In genomic region chr19:35741216-35741541, GRCh38 we compare ENCODE assay signal across 8 cellular contexts. TPM values are rescaled to one million over a fixed set of nuclear protein-coding genes. Genes with fewer than 3 reads are reported as not detected.
DNase-seq lines count a peak whose midpoint lies in the region; ATAC-seq, FAIRE-seq and TF ChIP-seq lines count a peak whose summit lies in the region.

No MANE protein-coding gene starts in this region.

- CTCF ChIA-PET in A549 (lab: Yijun Ruan, JAX): interaction anchor here (0.9 to 2.1 kb wide), 11 partner anchors 11 to 193 kb away, joined by 3 to 12 read pairs (median 5); no protein-coding TSS in a partner anchor
- CTCF ChIA-PET in MCF 10A (lab: Yijun Ruan, JAX): no interaction called here

- H3K4me3 ChIP-seq in A549 (peak overlapping the region; percentile 47), mucosa of stomach (ENCODE audit: low read length) (peak overlapping the region; percentile 69)

- FAIRE-seq in A549 (lab: Jason Lieb, UNC): no peak

- H3K36me3 Mint-ChIP-seq in HFFc6 (ENCODE audit: low read depth) (peaks cover 13% of the 10 kb centered on the region), MCF 10A (ENCODE audit: insufficient read depth, unreplicated experiment) (peaks cover 39% of the 10 kb centered on the region)

- peaks cover 22% of the 10 kb centered on the region for H3K4me1 ChIP-seq in A549
- peaks cover 23% of the 10 kb centered on the region for H3K4me1 ChIP-seq in mucosa of stomach (ENCODE audit: control insufficient read depth, insufficient read depth, low read length)

- TF ChIP-seq RAD21 in A549 (conservative IDR thresholded peaks at IDR 0.05 in 1 of 2, IDR thresholded peaks at IDR 0.05 in 1 of 2): no peak

- ATAC-seq in A549: peak in 1 of 2 experiments; percentile 0; a peak in 2 of 6 replicates
- ATAC-seq in HG02588 (IDR thresholded peaks at IDR 0.05; ENCODE audit: unreplicated experiment): no peak

- no peaks in the 10 kb centered on the region for H3K9me3 ChIP-seq in A549
- no peaks in the 10 kb centered on the region for H3K9me3 ChIP-seq in mucosa of stomach (ENCODE audit: control insufficient read depth, low read length)

- H3K27ac Mint-ChIP-seq in HFFc6 (peak overlapping the region; percentile 38; the same call in 1 of the 2 replicates), MCF 10A (ENCODE audit: low read depth, unreplicated experiment) (no peak overlapping the region)

- H3K4me3 Mint-ChIP-seq in HFFc6 (peak overlapping the region; percentile 87), MCF 10A (ENCODE audit: unreplicated experiment) (peak overlapping the region; percentile 72)

- DNase-seq in A549 (ENCODE audit: low read depth in 1 of 2, low spot score in 1 of 2) (no peak), HFFc6 (no peak), MCF 10A (ENCODE audit: unreplicated experiment) (no peak), NCI-H345 treated with DMSO at 0.1 percent for 48 hours (lab: John Stamatoyannopoulos, UW; ENCODE audit: unreplicated experiment) (no peak), islet precursor cell (no peak)
- DNase-seq in stimulated activated CD4-positive, alpha-beta T cell treated with anti-CD3 and anti-CD28 coated beads, Interleukin-15, amount 100 ng/mL, for 24 hours: no peak

- H3K27me3 Mint-ChIP-seq in HFFc6 (ENCODE audit: insufficient read depth): peaks cover 9% of the 10 kb centered on the region
- H3K27me3 Mint-ChIP-seq in MCF 10A (ENCODE audit: insufficient read depth, unreplicated experiment): no peaks in the 10 kb centered on the region

- H3K4me1 Mint-ChIP-seq in HFFc6 (ENCODE audit: low read depth): peaks cover 29% of the 10 kb centered on the region
- H3K4me1 Mint-ChIP-seq in MCF 10A (ENCODE audit: insufficient read depth, unreplicated experiment): peaks cover 16% of the 10 kb centered on the region

- H3K9me3 Mint-ChIP-seq in HFFc6 (no peaks in the 10 kb centered on the region), MCF 10A (ENCODE audit: unreplicated experiment) (no peaks in the 10 kb centered on the region)

- POLR2A ChIA-PET in A549 (lab: Yijun Ruan, JAX): interaction anchor here (0.7 to 2.0 kb wide), 12 partner anchors 10 to 231 kb away, joined by 3 to 10 read pairs (median 6); partner anchors contain the start of genes COX6B1 and NFKBID
- POLR2A ChIA-PET in MCF 10A (lab: Yijun Ruan, JAX): interaction anchor here (0.6 to 2.0 kb wide), 8 partner anchors 10 to 162 kb away, joined by 3 to 9 read pairs (median 4); no protein-coding TSS in a partner anchor

- TF ChIP-seq CTCF in A549 (IDR thresholded peaks at IDR 0.05) (no peak; the same call in 2 of the 3 replicates), HFFc6 (IDR thresholded peaks at IDR 0.05) (no peak; the same call in none of the 2 replicates), MCF 10A (IDR thresholded peaks at IDR 0.05; ENCODE audit: unreplicated experiment) (no peak)

- BruUV-seq in MCF 10A (replicated peaks; lab: Mats Ljungman, UMichigan): no TSS peak

- H3K36me3 ChIP-seq in mucosa of stomach (ENCODE audit: control insufficient read depth, insufficient read depth, low read length): peaks cover 4% of the 10 kb centered on the region

- no peak for TF ChIP-seq EP300 in A549 (IDR thresholded peaks at IDR 0.05)

- no peaks in the 10 kb centered on the region for H3K27me3 ChIP-seq in mucosa of stomach (ENCODE audit: control insufficient read depth, insufficient read depth, low read length)

- TF ChIP-seq POLR2A in A549 (IDR thresholded peaks at IDR 0.05; ENCODE audit: low read length): no peak

- WGBS in A549 (ENCODE audit: missing lambda C conversion rate): 46% methylated on average over 13 of the region's 13 CpGs

- intact Hi-C loops in MCF 10A (cut with micrococcal nuclease): no loop called here

- peak overlapping the region; percentile 89 for H3K4me2 ChIP-seq in A549

- peak overlapping the region; percentile 62 to 84 for H3K27ac ChIP-seq in A549

- peak overlapping the region; percentile 52 for H3K9ac ChIP-seq in mucosa of stomach (ENCODE audit: low read length)

TF ChIP-seq in A549, 52 proteins besides CTCF, POLR2A, EP300 and RAD21:
- TF ChIP-seq ZC3H11A (IDR thresholded peaks at IDR 0.05): no peak
- no peak for TF ChIP-seq ESRRA (IDR thresholded peaks at IDR 0.05; ENCODE audit: borderline replicate concordance, low read length)
- no peak for TF ChIP-seq CBX8 (IDR thresholded peaks at IDR 0.05)

RNA-seq across cellular contexts. Expression of gene IGFLR1, which starts 1.1 kb away (rescaled TPM):
- 5.7 and 6.4 TPM in 2 replicates for polyA plus RNA-seq in A549 (2011; rRNA removed)
- polyA plus RNA-seq in A549 (2012; cell fraction: cytosol; rRNA removed): 15.7 and 23.3 TPM in 2 replicates
- 21.1 and 28.1 TPM in 2 replicates for polyA plus RNA-seq in A549 (2012; cell fraction: nucleus; rRNA removed)
- polyA plus RNA-seq in A549 (2017; fragmentation: RNase III; extraction: RNeasy Plus Mini Kit Qiagen cat#74134 plus additional on column Dnase treatment): 13.4 to 15.9 TPM (median 14.4 TPM) in 3 replicates
- 3.1 and 5.9 TPM in 2 replicates for polyA minus RNA-seq in A549 (2011; rRNA and poly(A)+ RNA removed)
- 1 to 10 TPM in 4 of 6 experiments, under 1 TPM in 2; 0.76 to 2.8 (median 1.4) TPM for total RNA-seq in HFFc6 (2021; fragmentation: NEBNext Ultra II Directional; extraction: Animal tissue kit (Norgen Biotek cat#: 25700))
- 3.6 and 4.2 TPM in 2 replicates for total RNA-seq in MCF 10A (2022)

RNA-seq across cellular contexts. Expression of gene U2AF1L4, which starts 4.0 kb away (rescaled TPM):
- polyA plus RNA-seq in A549 (2011; rRNA removed) (29.6 and 41.1 TPM in 2 replicates), A549 (2017; fragmentation: RNase III; extraction: RNeasy Plus Mini Kit Qiagen cat#74134 plus additional on column Dnase treatment) (39.0 to 45.6 TPM (median 42.8 TPM) in 3 replicates)
- polyA plus RNA-seq in A549 (2012; cell fraction: cytosol; rRNA removed): 45.9 and 47.2 TPM in 2 replicates
- 111 and 144 TPM in 2 replicates for polyA plus RNA-seq in A549 (2012; cell fraction: nucleus; rRNA removed)
- 27.7 and 30.5 TPM in 2 replicates for polyA minus RNA-seq in A549 (2011; rRNA and poly(A)+ RNA removed)
- total RNA-seq in HFFc6 (2021; fragmentation: NEBNext Ultra II Directional; extraction: Animal tissue kit (Norgen Biotek cat#: 25700)): 10 to 100 TPM; 18.0 to 20.8 (median 18.7) TPM
- total RNA-seq in MCF 10A (2022): 32.0 and 37.5 TPM in 2 replicates

RNA-seq across cellular contexts. Expression of gene PSENEN, which starts 4.3 kb away (rescaled TPM):
- polyA plus RNA-seq in A549 (2011; rRNA removed) (111 and 133 TPM in 2 replicates), A549 (2017; fragmentation: RNase III; extraction: RNeasy Plus Mini Kit Qiagen cat#74134 plus additional on column Dnase treatment) (191 to 203 TPM (median 197 TPM) in 3 replicates)
- 171 and 192 TPM in 2 replicates for polyA plus RNA-seq in A549 (2012; cell fraction: cytosol; rRNA removed)
- polyA plus RNA-seq in A549 (2012; cell fraction: nucleus; rRNA removed): 102 and 137 TPM in 2 replicates
- polyA minus RNA-seq in A549 (2011; rRNA and poly(A)+ RNA removed): 71.3 and 103 TPM in 2 replicates
- total RNA-seq in HFFc6 (2021; fragmentation: NEBNext Ultra II Directional; extraction: Animal tissue kit (Norgen Biotek cat#: 25700)): 10 to 100 TPM; 68.2 to 86.6 (median 74.9) TPM
- total RNA-seq in MCF 10A (2022): 65.0 and 86.9 TPM in 2 replicates

RNA-seq across cellular contexts. Expression of gene LIN37, which starts 7.2 kb away (rescaled TPM):
- polyA plus RNA-seq in A549 (2011; rRNA removed): 8.1 and 11.5 TPM in 2 replicates
- 17.3 and 20.2 TPM in 2 replicates for polyA plus RNA-seq in A549 (2012; cell fraction: cytosol; rRNA removed)
- 66.8 and 67.2 TPM in 2 replicates for polyA plus RNA-seq in A549 (2012; cell fraction: nucleus; rRNA removed)
- 20.4 to 23.1 TPM (median 22.0 TPM) in 3 replicates for polyA plus RNA-seq in A549 (2017; fragmentation: RNase III; extraction: RNeasy Plus Mini Kit Qiagen cat#74134 plus additional on column Dnase treatment)
- 13.5 and 24.5 TPM in 2 replicates for polyA minus RNA-seq in A549 (2011; rRNA and poly(A)+ RNA removed)
- total RNA-seq in HFFc6 (2021; fragmentation: NEBNext Ultra II Directional; extraction: Animal tissue kit (Norgen Biotek cat#: 25700)): 1 to 10 TPM; 6.0 to 9.9 (median 8.7) TPM
- 19.6 and 24.6 TPM in 2 replicates for total RNA-seq in MCF 10A (2022)

RNA-seq across cellular contexts. Expression of gene HSPB6, which starts 15.7 kb away (rescaled TPM):
- polyA plus RNA-seq in A549 (2011; rRNA removed) (0.12 and 0.16 TPM in 2 replicates), A549 (2017; fragmentation: RNase III; extraction: RNeasy Plus Mini Kit Qiagen cat#74134 plus additional on column Dnase treatment) (0.11 to 0.28 TPM (median 0.26 TPM) in 3 replicates)
- 0.23 and 0.24 TPM in 2 replicates for polyA plus RNA-seq in A549 (2012; cell fraction: cytosol; rRNA removed)
- 0.42 and 0.58 TPM in 2 replicates for polyA plus RNA-seq in A549 (2012; cell fraction: nucleus; rRNA removed)
- 0.29 and 0.39 TPM in 2 replicates for polyA minus RNA-seq in A549 (2011; rRNA and poly(A)+ RNA removed)
- total RNA-seq in HFFc6 (2021; fragmentation: NEBNext Ultra II Directional; extraction: Animal tissue kit (Norgen Biotek cat#: 25700)): 100 to 1,000 TPM in 1 of 6 experiments, 10 to 100 TPM in 5; 37.0 to 122 (median 43.9) TPM
- 0.21 TPM in 1 of 2 replicates, not detected in the other for total RNA-seq in MCF 10A (2022)
